27 cellular contexts compared by ENCODE assay signal in the genomic region with DNA sequence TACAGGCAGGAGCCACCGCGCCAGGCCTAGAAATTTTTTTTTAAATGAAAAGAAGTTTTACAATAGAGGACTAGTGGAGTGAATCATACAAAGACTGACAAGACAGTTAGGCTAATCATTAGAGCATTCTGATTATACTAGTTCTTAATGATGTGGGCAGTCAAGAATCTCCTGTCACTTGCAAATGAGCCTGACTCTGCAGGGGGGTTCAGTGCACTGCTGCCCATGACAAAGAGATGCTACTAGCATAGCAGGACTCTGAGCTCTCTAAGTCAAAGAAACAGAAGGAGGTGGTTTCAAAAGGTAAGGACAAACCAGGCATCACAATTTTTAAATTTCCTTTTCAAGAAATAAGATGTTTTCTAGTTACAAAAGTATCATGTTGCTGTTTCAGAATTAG. TPM values are rescaled to one million over a fixed set of nuclear protein-coding genes. Genes with fewer than 3 reads are reported as not detected.
DNase-seq lines count a peak whose midpoint lies in the region; ATAC-seq and TF ChIP-seq lines count a peak whose summit lies in the region.
"Had no signal": no experiment of that assay in that cellular context is flagged by ENCODE, and none has a peak within 500 bp of the region (broad histone marks: within the 10 kb centered on the region; RNA-seq: fewer than 3 reads in every experiment).

No MANE protein-coding gene starts in this region.

- H3K4me3 ChIP-seq in H7 (ENCODE audit: insufficient read depth, low read depth, low read length) (no peak overlapping the region), NT2/D1 (ENCODE audit: insufficient read length, low read depth) (no peak overlapping the region), iPS-15b (ENCODE audit: low read depth, low read length) (peak overlapping the region; percentile 27), lower lobe of right lung (no peak overlapping the region)
- H3K4me3 ChIP-seq: gastroesophageal sphincter, GM23248, suprapubic skin had no signal

- intact Hi-C loops in lower lobe of right lung (cut with DNase I) = no loop called here

- no peak for ATAC-seq in HG02678 (IDR thresholded peaks at IDR 0.05; ENCODE audit: unreplicated experiment)
- no peak for ATAC-seq in lower lobe of right lung
- ATAC-seq: activated naive CD8-positive, alpha-beta T cell treated with anti-CD3 and anti-CD28 coated beads, Interleukin-2, amount 50 U/mL, for 24 hours; gastroesophageal sphincter; left cardiac atrium; PC-3; sciatic nerve had no signal

- no peak overlapping the region for H3K9ac ChIP-seq in NT2/D1 (ENCODE audit: insufficient read length, low read depth)
- no peak overlapping the region for H3K9ac ChIP-seq in iPS-15b (ENCODE audit: low read depth, low read length)
- H3K9ac ChIP-seq: GM23248, SK-N-SH had no signal

- H3K9me3 ChIP-seq in NT2/D1 (ENCODE audit: insufficient read depth, low read length) (no peaks in the 10 kb centered on the region), iPS-15b (ENCODE audit: control insufficient read depth, insufficient read depth, low read length) (no peaks in the 10 kb centered on the region), lower lobe of right lung (no peaks in the 10 kb centered on the region)
- H3K9me3 ChIP-seq: gastroesophageal sphincter, SK-N-SH, suprapubic skin had no signal

- TF ChIP-seq CTCF in lower lobe of right lung (IDR thresholded peaks at IDR 0.05) = no peak

- DNase-seq in H7 (peak; percentile 49), NT2/D1 (ENCODE audit: low read depth, low spot score) (peak; percentile 90), renal cortical epithelial cell (ENCODE audit: low read depth) (peak; percentile 53), lower lobe of right lung (no peak), NCI-H146 treated with DMSO at 0.1 percent for 48 hours (lab: John Stamatoyannopoulos, UW; ENCODE audit: unreplicated experiment) (no peak)
- DNase-seq: activated CD4-positive, alpha-beta T cell treated with anti-CD3 and anti-CD28 coated beads for 48 hours; activated gamma-delta T cell; activated naive CD8-positive, alpha-beta T cell treated with anti-CD3 and anti-CD28 coated beads, Interleukin-2, amount 50 U/mL, for 24 hours; activated T-cell treated with anti-CD3 and anti-CD28 coated beads, Interleukin-2, amount 50 U/mL, for 24 hours; C1 segment of cervical spinal cord; central memory CD4-positive, alpha-beta T cell; DMS79; GF-D8; GM23248; hippocampal formation; Kasumi-1; left cardiac atrium; MV-4-11; NCI-H1694; SK-N-SH; stimulated activated naive CD4-positive, alpha-beta T cell had no signal

- peaks cover 2% of the 10 kb centered on the region for H3K4me1 ChIP-seq in NT2/D1 (ENCODE audit: insufficient read depth, insufficient read length)
- H3K4me1 ChIP-seq in iPS-15b (ENCODE audit: control insufficient read depth, insufficient read depth, low read length) = peaks cover 28% of the 10 kb centered on the region
- peaks cover 5% of the 10 kb centered on the region for H3K4me1 ChIP-seq in lower lobe of right lung

- H3K27ac ChIP-seq in lower lobe of right lung = no peak overlapping the region
- H3K27ac ChIP-seq: gastroesophageal sphincter, GM23248, suprapubic skin had no signal

- H3K27me3 ChIP-seq in H7 (ENCODE audit: control insufficient read depth, insufficient read depth, low read length) (no peaks in the 10 kb centered on the region), NT2/D1 (ENCODE audit: insufficient read depth, insufficient read length) (no peaks in the 10 kb centered on the region), iPS-15b (ENCODE audit: control insufficient read depth, insufficient read depth, low read length) (no peaks in the 10 kb centered on the region), lower lobe of right lung (ENCODE audit: low read depth) (no peaks in the 10 kb centered on the region)
- H3K27me3 ChIP-seq: gastroesophageal sphincter, suprapubic skin had no signal

- peaks cover 1% of the 10 kb centered on the region for H3K36me3 ChIP-seq in H7 (replicated peaks; ENCODE audit: control insufficient read depth, insufficient read depth, low read length)
- H3K36me3 ChIP-seq in NT2/D1 (ENCODE audit: insufficient read depth, insufficient read length, low read length) = peaks cover 8% of the 10 kb centered on the region
- H3K36me3 ChIP-seq in iPS-15b (ENCODE audit: control insufficient read depth, insufficient read depth, low read length) = no peaks in the 10 kb centered on the region
- peaks cover 65% of the 10 kb centered on the region for H3K36me3 ChIP-seq in lower lobe of right lung

RNA-seq across cellular contexts. Expression of gene CCDC6, which starts 59.0 kb away (rescaled TPM):
- total RNA-seq in H7 (2014; rRNA removed; shearing (Covaris generic)) = 22.0 and 27.7 TPM in 2 replicates
- total RNA-seq in renal cortical epithelial cell = 38.6 and 59.8 TPM in 2 replicates
- 50.6 TPM for total RNA-seq in lower lobe of right lung

Comparison
In these comparisons a context has a peak if more than half of its experiments do, and no peak if none do; other contexts are left out.
1. DNase-seq: peak in H7 (single experiment), NT2/D1 (single experiment) and renal cortical epithelial cell (single experiment); none in lower lobe of right lung (single experiment) and NCI-H146 treated with DMSO at 0.1 percent for 48 hours (single experiment).